1 cellular context compared by ENCODE assay signal in genomic region chr3:12906141-12906915, GRCh38.
TF ChIP-seq lines count a peak whose summit lies in the region.

No MANE protein-coding gene starts in this region.

TF ChIP-seq in HepG2, 621 proteins besides CTCF, POLR2A, EP300 and RAD21 (continued from another document):
- no peak for TF ChIP-seq ZNF770 (CRISPR knock-in tag; IDR thresholded peaks at IDR 0.05)
